2 cellular contexts compared by ENCODE assay signal in genomic region chr15:51484781-51485180, GRCh38.
A peak's percentile ranks its signal among the peaks of the same experiment; 100 is the strongest.
TF ChIP-seq lines count a peak whose summit lies in the region.

No MANE protein-coding gene starts in this region.

TF ChIP-seq in HEK293, 187 proteins besides CTCF, POLR2A, EP300 and RAD21 (continued from another document):
- no peak for TF ChIP-seq ZNF324 (tag by site-specific recombination; IDR thresholded peaks at IDR 0.05)
- peak; percentile 80 for TF ChIP-seq SETDB1 (IDR thresholded peaks at IDR 0.05; ENCODE audit: insufficient read length, low read length)
- TF ChIP-seq HIC1 (tag by site-specific recombination; IDR thresholded peaks at IDR 0.05) = no peak
- TF ChIP-seq ZNF560 (tag by site-specific recombination; IDR thresholded peaks at IDR 0.05; ENCODE audit: borderline replicate concordance) = no peak

TF ChIP-seq in GM12878, 131 proteins besides CTCF, POLR2A, EP300 and RAD21 (continued from another document):
- TF ChIP-seq ZBTB4 (CRISPR knock-in tag; IDR thresholded peaks at IDR 0.05) (no peak), CBX5 (IDR thresholded peaks at IDR 0.05; ENCODE audit: low read depth) (0 out of 2 replicates have a peak, but pooled peaks have one; percentile 74), FOS (IDR thresholded peaks at IDR 0.05; ENCODE audit: borderline replicate concordance, extremely low read depth, insufficient read length) (no peak)
